ENCODE assay signal across 17 cellular contexts in genomic region chr5:90983148-90983547, GRCh38.
A peak's percentile ranks its signal among the peaks of the same experiment; 100 is the strongest.
DNase-seq lines count a peak whose midpoint lies in the region; ATAC-seq, FAIRE-seq and TF ChIP-seq lines count a peak whose summit lies in the region.
"Had no signal": no experiment of that assay in that cellular context is flagged by ENCODE, and none has a peak within 500 bp of the region (broad histone marks: within the 10 kb centered on the region; RNA-seq: fewer than 3 reads in every experiment).

No MANE protein-coding gene starts in this region.

- no peaks in the 10 kb centered on the region for H4K20me1 ChIP-seq in astrocyte (ENCODE audit: insufficient read depth, low read length)

- H3K4me1 ChIP-seq in astrocyte (ENCODE audit: insufficient read depth, low read length) = peaks cover 16% of the 10 kb centered on the region

- no peaks in the 10 kb centered on the region for H3K79me2 ChIP-seq in astrocyte (ENCODE audit: insufficient read depth, low read length)

- H3K4me1 Mint-ChIP-seq in astrocyte (ENCODE audit: low read depth, unreplicated experiment) = peaks cover 22% of the 10 kb centered on the region
- H3K4me1 Mint-ChIP-seq: CD4-positive, alpha-beta memory T cell; central memory CD8-positive, alpha-beta T cell; naive B cell had no signal

- no peaks in the 10 kb centered on the region for H3K36me3 Mint-ChIP-seq in astrocyte (ENCODE audit: low read depth, unreplicated experiment)
- H3K36me3 Mint-ChIP-seq: CD4-positive, alpha-beta memory T cell; naive B cell had no signal

- no peak overlapping the region for H3K9ac ChIP-seq in astrocyte (ENCODE audit: low read length)

- in situ Hi-C loops in Caki2 (cut with HindIII; ENCODE audit: low pct_unique_long_range_greater_than_20kb, low sequenced_read_pairs) = no loop called here

- peak overlapping the region; percentile 78 for H3K27ac Mint-ChIP-seq in astrocyte (ENCODE audit: unreplicated experiment)
- H3K27ac Mint-ChIP-seq: CD4-positive, alpha-beta memory T cell; naive B cell had no signal

- FAIRE-seq in astrocyte (lab: Jason Lieb, UNC) = peak; percentile 73
- FAIRE-seq: GM18507 had no signal

- TF ChIP-seq CTCF in astrocyte (IDR thresholded peaks at IDR 0.05; ENCODE audit: insufficient read depth, low read depth, low read length) (no peak), kidney epithelial cell (IDR thresholded peaks at IDR 0.05; ENCODE audit: insufficient read depth, low read length, poor library complexity, severe bottlenecking) (no peak)

- H3K4me2 ChIP-seq in astrocyte (ENCODE audit: low read length) = no peak overlapping the region

- H3K9me3 ChIP-seq in MG63 (no peaks in the 10 kb centered on the region), astrocyte (ENCODE audit: insufficient read depth, low read depth, low read length) (no peaks in the 10 kb centered on the region)
- H3K9me3 ChIP-seq: thyroid gland had no signal

- no peaks in the 10 kb centered on the region for H3K9me3 Mint-ChIP-seq in astrocyte (ENCODE audit: unreplicated experiment)
- H3K9me3 Mint-ChIP-seq: CD4-positive, alpha-beta memory T cell; central memory CD8-positive, alpha-beta T cell; naive B cell had no signal

- peak overlapping the region; percentile 32 for H3K27ac ChIP-seq in astrocyte (ENCODE audit: low read depth, low read length)

- H2AFZ ChIP-seq in astrocyte (ENCODE audit: low read depth, low read length) = no peak overlapping the region

- H3K4me3 ChIP-seq in MG63 (no peak overlapping the region), astrocyte (ENCODE audit: insufficient read depth, low read depth, low read length) (no peak overlapping the region), kidney epithelial cell (ENCODE audit: low read depth, low read length) (no peak overlapping the region)
- H3K4me3 ChIP-seq: thyroid gland had no signal

- no peak overlapping the region for H3K4me3 Mint-ChIP-seq in astrocyte (ENCODE audit: unreplicated experiment)
- H3K4me3 Mint-ChIP-seq: CD4-positive, alpha-beta memory T cell; central memory CD8-positive, alpha-beta T cell; naive B cell had no signal

- no peak for ATAC-seq in GM19324 (IDR thresholded peaks at IDR 0.05; ENCODE audit: low FRiP score, unreplicated experiment)

- H3K36me3 ChIP-seq in MG63 = no peaks in the 10 kb centered on the region
- no peaks in the 10 kb centered on the region for H3K36me3 ChIP-seq in astrocyte (ENCODE audit: insufficient read depth, low read length)
- no peaks in the 10 kb centered on the region for H3K36me3 ChIP-seq in kidney epithelial cell (ENCODE audit: control insufficient read depth, insufficient read depth, low read length)
- H3K36me3 ChIP-seq: thyroid gland had no signal

- no peaks in the 10 kb centered on the region for H3K27me3 Mint-ChIP-seq in astrocyte (ENCODE audit: low read depth, unreplicated experiment)
- H3K27me3 Mint-ChIP-seq: CD4-positive, alpha-beta memory T cell; central memory CD8-positive, alpha-beta T cell; naive B cell had no signal

- peak; percentile 86 for DNase-seq in Caki2 (ENCODE audit: low read depth)
- DNase-seq in MG63 = peak; percentile 13
- peak; percentile 95 for DNase-seq in astrocyte (ENCODE audit: low read depth)
- peak; percentile 59 for DNase-seq in kidney epithelial cell (ENCODE audit: low read depth)
- no peak for DNase-seq in DMS79 treated with DMSO at 0.1 percent for 48 hours (lab: John Stamatoyannopoulos, UW)
- DNase-seq in DMS153 (lab: John Stamatoyannopoulos, UW) = no peak
- DNase-seq in stimulated activated CD4-positive, alpha-beta T cell treated with anti-CD3 and anti-CD28 coated beads, Interleukin-15, amount 100 ng/mL, for 24 hours = no peak
- DNase-seq: CD4-positive, alpha-beta memory T cell; hippocampal formation; naive B cell; NCI-H1930; stimulated activated CD4-positive, alpha-beta T cell treated with anti-CD3 and anti-CD28 coated beads, Interleukin-4, amount 100 ng/mL, for 1 hour; T-helper 2 cell had no signal

- H3K27me3 ChIP-seq in MG63 (no peaks in the 10 kb centered on the region), astrocyte (ENCODE audit: insufficient read depth, low read length) (peaks cover 3% of the 10 kb centered on the region), kidney epithelial cell (ENCODE audit: control insufficient read depth, insufficient read depth, low read length) (no peaks in the 10 kb centered on the region)
- H3K27me3 ChIP-seq: thyroid gland had no signal

Comparison
In these comparisons a context has a peak if more than half of its experiments do, and no peak if none do; other contexts are left out.
1. DNase-seq: peak in Caki2 (single experiment), MG63 (single experiment), astrocyte (single experiment) and kidney epithelial cell (single experiment); none in DMS79 treated with DMSO at 0.1 percent for 48 hours (single experiment), DMS153 (single experiment) and stimulated activated CD4-positive, alpha-beta T cell treated with anti-CD3 and anti-CD28 coated beads, Interleukin-15, amount 100 ng/mL, for 24 hours (single experiment).